Comparison of ENCODE assay signal across 2 cellular contexts in the genomic region with DNA sequence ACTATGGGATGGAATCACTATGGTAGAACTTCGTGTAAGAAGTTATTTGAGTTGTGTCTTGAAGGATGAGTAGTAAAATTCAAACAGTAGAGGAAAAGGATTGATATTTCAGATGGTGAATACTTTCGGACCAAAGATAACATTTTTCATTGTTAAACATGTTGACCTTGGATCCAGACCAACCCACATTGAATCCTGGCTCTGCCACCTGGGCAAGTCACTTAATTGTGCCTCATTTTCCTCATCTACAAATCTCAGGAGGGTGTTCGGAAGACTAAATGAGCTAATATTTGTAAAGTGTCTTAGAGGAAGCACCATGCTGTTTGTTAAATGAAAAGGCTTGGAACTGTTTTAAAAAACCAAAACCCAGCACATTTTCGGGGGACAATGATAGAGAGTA.
TF ChIP-seq lines count a peak whose summit lies in the region.

No MANE protein-coding gene starts in this region.

TF ChIP-seq in SK-N-SH, 30 proteins besides CTCF, POLR2A, EP300 and RAD21 (continued from another document):
- TF ChIP-seq, protein P1, sequence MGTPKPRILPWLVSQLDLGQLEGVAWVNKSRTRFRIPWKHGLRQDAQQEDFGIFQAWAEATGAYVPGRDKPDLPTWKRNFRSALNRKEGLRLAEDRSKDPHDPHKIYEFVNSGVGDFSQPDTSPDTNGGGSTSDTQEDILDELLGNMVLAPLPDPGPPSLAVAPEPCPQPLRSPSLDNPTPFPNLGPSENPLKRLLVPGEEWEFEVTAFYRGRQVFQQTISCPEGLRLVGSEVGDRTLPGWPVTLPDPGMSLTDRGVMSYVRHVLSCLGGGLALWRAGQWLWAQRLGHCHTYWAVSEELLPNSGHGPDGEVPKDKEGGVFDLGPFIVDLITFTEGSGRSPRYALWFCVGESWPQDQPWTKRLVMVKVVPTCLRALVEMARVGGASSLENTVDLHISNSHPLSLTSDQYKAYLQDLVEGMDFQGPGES (IDR thresholded peaks at IDR 0.05; ENCODE audit: low read depth, low read length) = no peak

TF ChIP-seq in SK-N-SH treated with all-trans-retinoic acid at 6 μM for 48 hours, 23 proteins besides CTCF, POLR2A, EP300 and RAD21:
- TF ChIP-seq, protein P2, sequence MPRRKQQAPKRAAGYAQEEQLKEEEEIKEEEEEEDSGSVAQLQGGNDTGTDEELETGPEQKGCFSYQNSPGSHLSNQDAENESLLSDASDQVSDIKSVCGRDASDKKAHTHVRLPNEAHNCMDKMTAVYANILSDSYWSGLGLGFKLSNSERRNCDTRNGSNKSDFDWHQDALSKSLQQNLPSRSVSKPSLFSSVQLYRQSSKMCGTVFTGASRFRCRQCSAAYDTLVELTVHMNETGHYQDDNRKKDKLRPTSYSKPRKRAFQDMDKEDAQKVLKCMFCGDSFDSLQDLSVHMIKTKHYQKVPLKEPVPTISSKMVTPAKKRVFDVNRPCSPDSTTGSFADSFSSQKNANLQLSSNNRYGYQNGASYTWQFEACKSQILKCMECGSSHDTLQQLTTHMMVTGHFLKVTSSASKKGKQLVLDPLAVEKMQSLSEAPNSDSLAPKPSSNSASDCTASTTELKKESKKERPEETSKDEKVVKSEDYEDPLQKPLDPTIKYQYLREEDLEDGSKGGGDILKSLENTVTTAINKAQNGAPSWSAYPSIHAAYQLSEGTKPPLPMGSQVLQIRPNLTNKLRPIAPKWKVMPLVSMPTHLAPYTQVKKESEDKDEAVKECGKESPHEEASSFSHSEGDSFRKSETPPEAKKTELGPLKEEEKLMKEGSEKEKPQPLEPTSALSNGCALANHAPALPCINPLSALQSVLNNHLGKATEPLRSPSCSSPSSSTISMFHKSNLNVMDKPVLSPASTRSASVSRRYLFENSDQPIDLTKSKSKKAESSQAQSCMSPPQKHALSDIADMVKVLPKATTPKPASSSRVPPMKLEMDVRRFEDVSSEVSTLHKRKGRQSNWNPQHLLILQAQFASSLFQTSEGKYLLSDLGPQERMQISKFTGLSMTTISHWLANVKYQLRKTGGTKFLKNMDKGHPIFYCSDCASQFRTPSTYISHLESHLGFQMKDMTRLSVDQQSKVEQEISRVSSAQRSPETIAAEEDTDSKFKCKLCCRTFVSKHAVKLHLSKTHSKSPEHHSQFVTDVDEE (CRISPR knock-in tag; IDR thresholded peaks at IDR 0.05) = no peak
- TF ChIP-seq ISL1 (CRISPR knock-in tag; IDR thresholded peaks at IDR 0.05) = no peak
- no peak for TF ChIP-seq ZC3H10 (CRISPR knock-in tag; IDR thresholded peaks at IDR 0.05)
- TF ChIP-seq ZNF565 (CRISPR knock-in tag; conservative IDR thresholded peaks at IDR 0.05; ENCODE audit: low read depth) = no peak
TF ChIP-seq in SK-N-SH treated with all-trans-retinoic acid at 6 μM for 48 hours: peak in this region for 0.
